Comparison of ENCODE assay signal across 32 cellular contexts in genomic region chr6:11296449-11297375, GRCh38.
DNase-seq lines count a peak whose midpoint lies in the region; ATAC-seq, FAIRE-seq and TF ChIP-seq lines count a peak whose summit lies in the region.
"Had no signal": no experiment of that assay in that cellular context is flagged by ENCODE, and none has a peak within 500 bp of the region (broad histone marks: within the 10 kb centered on the region; RNA-seq: fewer than 3 reads in every experiment).

No MANE protein-coding gene starts in this region.

- no peak overlapping the region for H3K4me2 ChIP-seq in endothelial cell of umbilical vein (ENCODE audit: insufficient read depth, low read length)

- BruUV-seq in endothelial cell of umbilical vein (replicated peaks; lab: Mats Ljungman, UMichigan), result no TSS peak

- no peak for TF ChIP-seq CTCF in natural killer cell (IDR thresholded peaks at IDR 0.05)
- no peak for TF ChIP-seq CTCF in endothelial cell of umbilical vein (IDR thresholded peaks at IDR 0.05; ENCODE audit: extremely low read depth in 1 of 2, insufficient read depth in 1 of 2, low read depth in 1 of 2, low read length in 2 of 2)
- no peak for TF ChIP-seq CTCF in vagina (IDR thresholded peaks at IDR 0.05)
- no peak for TF ChIP-seq CTCF in kidney (IDR thresholded peaks at IDR 0.05; ENCODE audit: borderline replicate concordance, extremely low read depth, insufficient read depth)

- H3K9ac ChIP-seq in endothelial cell of umbilical vein (replicated peaks; ENCODE audit: extremely low read depth, insufficient read depth, low read length), result no peak overlapping the region
- peak overlapping the region in 1 of 2 donors; percentile 22 for H3K9ac ChIP-seq in mucosa of rectum (ENCODE audit: low read depth in 1 of 2, low read length in 2 of 2)
- H3K9ac ChIP-seq in kidney (ENCODE audit: low read length in 2 of 2), result no peak overlapping the region

- no peak overlapping the region for H2AFZ ChIP-seq in endothelial cell of umbilical vein (ENCODE audit: low read depth, low read length)

- H3K4me3 Mint-ChIP-seq in natural killer cell, result no peak overlapping the region
- H3K4me3 Mint-ChIP-seq in natural killer cell treated with Interleukin-12 subunit alpha and Interleukin-12 subunit beta and Interleukin-15 and Interleukin-18, amount 100 ng/mL, for 72 hours, result no peak overlapping the region
- H3K4me3 Mint-ChIP-seq: activated CD8-positive, alpha-beta T cell treated with anti-CD3 and anti-CD28 coated beads, Interleukin-2, amount 10 ng/mL, durations not matched to agents 7 days and 5 days; activated naive CD4-positive, alpha-beta T cell treated with anti-CD3 and anti-CD28 coated beads for 36 hours; CD14-positive monocyte had no signal

- H3K79me2 ChIP-seq in endothelial cell of umbilical vein (ENCODE audit: control insufficient read depth, insufficient read depth, low read length), result no peaks in the 10 kb centered on the region

- H3K9me3 Mint-ChIP-seq in natural killer cell, result no peaks in the 10 kb centered on the region
- H3K9me3 Mint-ChIP-seq in natural killer cell treated with Interleukin-12 subunit alpha and Interleukin-12 subunit beta and Interleukin-15 and Interleukin-18, amount 100 ng/mL, for 72 hours, result peaks cover 6% of the 10 kb centered on the region

- no peaks in the 10 kb centered on the region for H3K9me1 ChIP-seq in endothelial cell of umbilical vein (replicated peaks; ENCODE audit: control insufficient read depth, extremely low read depth, insufficient read depth, low read length)

- H3K27ac ChIP-seq in endothelial cell of umbilical vein (ENCODE audit: insufficient read depth, low read depth, low read length) (no peak overlapping the region), mucosa of rectum (ENCODE audit: low read depth in 2 of 2, low read length in 2 of 2) (peak overlapping the region; percentile 56 to 70), vagina (no peak overlapping the region), kidney (ENCODE audit: low read depth in 2 of 2, low read length in 2 of 2) (no peak overlapping the region)
- H3K27ac ChIP-seq: dorsolateral prefrontal cortex, esophagus squamous epithelium, foreskin keratinocyte, SJCRH30, WERI-Rb-1 had no signal

- peaks cover 90 to 95% of the 10 kb centered on the region in 2 donors for H3K4me1 Mint-ChIP-seq in natural killer cell
- peaks cover 71 to 80% of the 10 kb centered on the region in 2 donors for H3K4me1 Mint-ChIP-seq in natural killer cell treated with Interleukin-12 subunit alpha and Interleukin-12 subunit beta and Interleukin-15 and Interleukin-18, amount 100 ng/mL, for 72 hours (ENCODE audit: low read depth in 2 of 2)

- H3K4me1 ChIP-seq in endothelial cell of umbilical vein (ENCODE audit: control insufficient read depth, extremely low read depth, insufficient read depth, low read length), result peaks cover 9% of the 10 kb centered on the region
- H3K4me1 ChIP-seq in mucosa of rectum (ENCODE audit: control insufficient read depth in 2 of 2, insufficient read depth in 2 of 2, low read length in 2 of 2), result peaks cover 5 to 11% of the 10 kb centered on the region in 2 donors
- no peaks in the 10 kb centered on the region for H3K4me1 ChIP-seq in vagina
- peaks cover 3 to 8% of the 10 kb centered on the region in 2 donors for H3K4me1 ChIP-seq in kidney (ENCODE audit: control insufficient read depth in 1 of 2, insufficient read depth in 1 of 2, low read depth in 1 of 2, low read length in 2 of 2)
- H3K4me1 ChIP-seq: esophagus squamous epithelium, foreskin keratinocyte, SJCRH30 had no signal

- intact Hi-C loops in natural killer cell (cut with micrococcal nuclease), result no loop called here
- intact Hi-C loops in endothelial cell of umbilical vein (cut with micrococcal nuclease), result no loop called here
- intact Hi-C loops in vagina (cut with DNase I), result no loop called here
- intact Hi-C loops in kidney (cut with DNase I), result no loop called here

- H3K27me3 ChIP-seq in endothelial cell of umbilical vein (ENCODE audit: control insufficient read depth in 2 of 2, insufficient read depth in 2 of 2, low read length in 2 of 2), result no peaks in the 10 kb centered on the region
- no peaks in the 10 kb centered on the region for H3K27me3 ChIP-seq in mucosa of rectum (ENCODE audit: control insufficient read depth in 2 of 2, insufficient read depth in 2 of 2, low read length in 2 of 2)
- H3K27me3 ChIP-seq in vagina, result no peaks in the 10 kb centered on the region
- H3K27me3 ChIP-seq: dorsolateral prefrontal cortex, esophagus squamous epithelium, foreskin keratinocyte, SJCRH30 had no signal

- H4K20me1 ChIP-seq in endothelial cell of umbilical vein (replicated peaks; ENCODE audit: control insufficient read depth, extremely low read depth, insufficient read depth, low read length), result no peaks in the 10 kb centered on the region

- peaks cover 20% of the 10 kb centered on the region for H3K36me3 Mint-ChIP-seq in natural killer cell
- peaks cover 40% of the 10 kb centered on the region for H3K36me3 Mint-ChIP-seq in natural killer cell treated with Interleukin-12 subunit alpha and Interleukin-12 subunit beta and Interleukin-15 and Interleukin-18, amount 100 ng/mL, for 72 hours

- H3K27me3 Mint-ChIP-seq in natural killer cell (ENCODE audit: low read depth in 2 of 2), result no peaks in the 10 kb centered on the region
- no peaks in the 10 kb centered on the region for H3K27me3 Mint-ChIP-seq in natural killer cell treated with Interleukin-12 subunit alpha and Interleukin-12 subunit beta and Interleukin-15 and Interleukin-18, amount 100 ng/mL, for 72 hours

- H3K27ac Mint-ChIP-seq in natural killer cell, result peak overlapping the region; percentile 72 to 79
- no peak overlapping the region for H3K27ac Mint-ChIP-seq in natural killer cell treated with Interleukin-12 subunit alpha and Interleukin-12 subunit beta and Interleukin-15 and Interleukin-18, amount 100 ng/mL, for 72 hours
- H3K27ac Mint-ChIP-seq: activated CD8-positive, alpha-beta T cell treated with anti-CD3 and anti-CD28 coated beads, Interleukin-2, amount 10 ng/mL, durations not matched to agents 7 days and 5 days; activated naive CD4-positive, alpha-beta T cell treated with anti-CD3 and anti-CD28 coated beads for 36 hours had no signal

- H3K9me3 ChIP-seq in endothelial cell of umbilical vein (replicated peaks; ENCODE audit: control insufficient read depth, insufficient read depth, low read length) (no peaks in the 10 kb centered on the region), mucosa of rectum (ENCODE audit: control insufficient read depth in 2 of 2, low read length in 2 of 2) (no peaks in the 10 kb centered on the region), vagina (no peaks in the 10 kb centered on the region), kidney (ENCODE audit: control insufficient read depth in 1 of 2, low read length in 2 of 2) (no peaks in the 10 kb centered on the region)
- H3K9me3 ChIP-seq: esophagus squamous epithelium, SJCRH30 had no signal

- CTCF ChIA-PET in endothelial cell of umbilical vein (lab: Charles Lee), result interaction anchor here (1.1 kb wide), 1 partner anchor 8 kb away, joined by 3 read pairs; no protein-coding TSS in a partner anchor

- no peaks in the 10 kb centered on the region for H3K36me3 ChIP-seq in endothelial cell of umbilical vein (ENCODE audit: control insufficient read depth in 2 of 2, extremely low read depth in 1 of 2, insufficient read depth in 2 of 2, low read length in 2 of 2)
- H3K36me3 ChIP-seq in mucosa of rectum (ENCODE audit: control insufficient read depth in 2 of 2, insufficient read depth in 2 of 2, low read length in 2 of 2), result no peaks in the 10 kb centered on the region
- H3K36me3 ChIP-seq in vagina, result no peaks in the 10 kb centered on the region
- no peaks in the 10 kb centered on the region for H3K36me3 ChIP-seq in kidney (ENCODE audit: control insufficient read depth in 1 of 2, insufficient read depth in 2 of 2, low read length in 2 of 2)
- H3K36me3 ChIP-seq: esophagus squamous epithelium, SJCRH30, WERI-Rb-1 had no signal

- no peak for TF ChIP-seq POLR2A in endothelial cell of umbilical vein (IDR thresholded peaks at IDR 0.05; ENCODE audit: low read depth, low read length)
- TF ChIP-seq POLR2A in GM12892 (IDR thresholded peaks at IDR 0.05; ENCODE audit: low read depth, low read length), result no peak
- TF ChIP-seq POLR2A in vagina (IDR thresholded peaks at IDR 0.05), result no peak

- dilution Hi-C loops in endothelial cell of umbilical vein (cut with MboI; ENCODE audit: extremely low pct_ligation_motif_present, low sequenced_read_pairs), result no loop called here

- peak; percentile 28 for FAIRE-seq in endothelial cell of umbilical vein (lab: Jason Lieb, UNC)
- no peak for FAIRE-seq in GM12892 (lab: Jason Lieb, UNC)
- no peak for FAIRE-seq in kidney (lab: Jason Lieb, UNC)
- FAIRE-seq: D721Med, endometrium had no signal

- DNase-seq in natural killer cell, result no peak
- DNase-seq in natural killer cell treated with Interleukin-12 subunit alpha and Interleukin-12 subunit beta and Interleukin-15 and Interleukin-18, amount 100 ng/mL, for 72 hours (ENCODE audit: low spot score), result no peak
- DNase-seq in endothelial cell of umbilical vein (ENCODE audit: low read depth, low spot score), result no peak
- DNase-seq in GM12892 (ENCODE audit: insufficient read length), result no peak
- DNase-seq in vagina (ENCODE audit: extremely low spot score in 2 of 2), result no peak
- DNase-seq in kidney, result no peak
- DNase-seq: 8988T; activated CD4-positive, alpha-beta T cell treated with anti-CD3 and anti-CD28 coated beads for 4 hours; activated CD8-positive, alpha-beta T cell treated with anti-CD3 and anti-CD28 coated beads, Interleukin-2, amount 10 ng/mL, durations not matched to agents 7 days and 5 days; activated naive CD4-positive, alpha-beta T cell treated with anti-CD3 and anti-CD28 coated beads for 36 hours; cerebellar nuclear complex; dorsolateral prefrontal cortex; esophagus squamous epithelium; foreskin keratinocyte; H7; IMR-90; left cardiac atrium; mesendoderm; NCI-H1048; NCI-H1694; NCI-H446 treated with DMSO at 0.1 percent for 48 hours; NCI-H774; occipital lobe; SJCRH30; stimulated activated naive CD4-positive, alpha-beta T cell; T1000; WERI-Rb-1 had no signal

- H3K4me3 ChIP-seq in endothelial cell of umbilical vein (replicated peaks in 1 of 3; ENCODE audit: insufficient read depth in 1 of 3, low read depth in 1 of 3, low read length in 3 of 3), result no peak overlapping the region
- H3K4me3 ChIP-seq in mucosa of rectum (ENCODE audit: low read length in 2 of 2), result no peak overlapping the region
- H3K4me3 ChIP-seq in vagina, result no peak overlapping the region
- H3K4me3 ChIP-seq in kidney (ENCODE audit: low read length in 2 of 2), result no peak overlapping the region
- H3K4me3 ChIP-seq: dorsolateral prefrontal cortex, esophagus squamous epithelium, SJCRH30 had no signal

- ATAC-seq in natural killer cell (no peak), GM18502 (IDR thresholded peaks at IDR 0.05; ENCODE audit: poor library complexity, unreplicated experiment) (no peak)
- no peak for ATAC-seq in natural killer cell treated with Interleukin-12 subunit alpha and Interleukin-12 subunit beta and Interleukin-15 and Interleukin-18, amount 100 ng/mL, for 72 hours
- ATAC-seq: activated CD8-positive, alpha-beta T cell treated with anti-CD3 and anti-CD28 coated beads, Interleukin-2, amount 10 ng/mL, durations not matched to agents 7 days and 5 days; foreskin keratinocyte; left cardiac atrium had no signal

- POLR2A ChIA-PET in endothelial cell of umbilical vein (lab: Charles Lee), result no interaction called here

TF ChIP-seq in endothelial cell of umbilical vein, 7 proteins besides CTCF, POLR2A, EP300 and RAD21 (continues in another document):
- no peak for TF ChIP-seq EZH2 (IDR thresholded peaks at IDR 0.05; ENCODE audit: borderline replicate concordance, low read depth, low read length, severe bottlenecking)

Comparison
In these comparisons a context has a peak if more than half of its experiments do, and no peak if none do; other contexts are left out.
1. H3K27ac Mint-ChIP-seq: peak in natural killer cell (2 of 2); none in natural killer cell treated with Interleukin-12 subunit alpha and Interleukin-12 subunit beta and Interleukin-15 and Interleukin-18, amount 100 ng/mL, for 72 hours (0 of 2).
2. H3K27ac ChIP-seq: peak in mucosa of rectum (2 of 2); none in endothelial cell of umbilical vein (single experiment), vagina (single experiment) and kidney (0 of 2).